19 cellular contexts compared by ENCODE assay signal in genomic region chr16:87099001-87099740, GRCh38.
"Had no signal": no experiment of that assay in that cellular context is flagged by ENCODE, and none has a peak within 500 bp of the region (broad histone marks: within the 10 kb centered on the region; RNA-seq: fewer than 3 reads in every experiment).

No MANE protein-coding gene starts in this region.

- H3K4me3 ChIP-seq: breast epithelium, left ventricle myocardium inferior, tibial artery, vagina had no signal

- H3K9me3 Mint-ChIP-seq: activated naive CD4-positive, alpha-beta T cell treated with anti-CD3 and anti-CD28 coated beads for 36 hours; activated naive CD8-positive, alpha-beta T cell treated with anti-CD3 and anti-CD28 coated beads, Interleukin-2, amount 50 U/mL, for 24 hours; activated T-helper 2 cell treated with anti-CD3 and anti-CD28 coated beads, Interferon-gamma antibody, Interleukin-2, Interleukin-4, amounts not matched to agents 10 μg/mL and 5 μg/mL and 100 μg/mL, durations not matched to agents 14 hours and 24 hours and 36 hours; natural killer cell treated with Interleukin-12 subunit alpha and Interleukin-12 subunit beta and Interleukin-15 and Interleukin-18, amount 100 ng/mL, for 72 hours; stimulated activated effector memory CD8-positive, alpha-beta T cell treated with anti-CD3 and anti-CD28 coated beads, Interleukin-12 subunit alpha, Interleukin-12 subunit beta, amount 100 ng/mL, for 72 hours had no signal

- FAIRE-seq: endometrium, kidney had no signal

- H3K4me1 Mint-ChIP-seq: activated CD8-positive, alpha-beta memory T cell treated with anti-CD3 and anti-CD28 coated beads, Interleukin-2, amount 10 ng/mL, durations not matched to agents 7 days and 5 days; activated naive CD8-positive, alpha-beta T cell treated with anti-CD3 and anti-CD28 coated beads, Interleukin-2, amount 50 U/mL, for 24 hours; stimulated activated effector memory CD8-positive, alpha-beta T cell treated with anti-CD3 and anti-CD28 coated beads, Interleukin-12 subunit alpha, Interleukin-12 subunit beta, amount 100 ng/mL, for 72 hours had no signal

- H3K27me3 ChIP-seq: vagina had no signal

- H3K27ac ChIP-seq: breast epithelium, left ventricle myocardium inferior, tibial artery, vagina had no signal

- H3K27ac Mint-ChIP-seq: activated CD8-positive, alpha-beta memory T cell treated with anti-CD3 and anti-CD28 coated beads, Interleukin-2, amount 10 ng/mL, durations not matched to agents 7 days and 5 days; activated naive CD4-positive, alpha-beta T cell treated with anti-CD3 and anti-CD28 coated beads for 36 hours; activated naive CD8-positive, alpha-beta T cell treated with anti-CD3 and anti-CD28 coated beads, Interleukin-2, amount 50 U/mL, for 24 hours; activated T-helper 2 cell treated with anti-CD3 and anti-CD28 coated beads, Interferon-gamma antibody, Interleukin-2, Interleukin-4, amounts not matched to agents 10 μg/mL and 5 μg/mL and 100 μg/mL, durations not matched to agents 14 hours and 24 hours and 36 hours; natural killer cell treated with Interleukin-12 subunit alpha and Interleukin-12 subunit beta and Interleukin-15 and Interleukin-18, amount 100 ng/mL, for 72 hours; stimulated activated effector memory CD8-positive, alpha-beta T cell treated with anti-CD3 and anti-CD28 coated beads, Interleukin-12 subunit alpha, Interleukin-12 subunit beta, amount 100 ng/mL, for 72 hours had no signal

- H3K36me3 Mint-ChIP-seq: activated CD8-positive, alpha-beta memory T cell treated with anti-CD3 and anti-CD28 coated beads, Interleukin-2, amount 10 ng/mL, durations not matched to agents 7 days and 5 days; natural killer cell treated with Interleukin-12 subunit alpha and Interleukin-12 subunit beta and Interleukin-15 and Interleukin-18, amount 100 ng/mL, for 72 hours; stimulated activated effector memory CD8-positive, alpha-beta T cell treated with anti-CD3 and anti-CD28 coated beads, Interleukin-12 subunit alpha, Interleukin-12 subunit beta, amount 100 ng/mL, for 72 hours had no signal

- H3K9me3 ChIP-seq: breast epithelium, tibial artery, vagina had no signal

- H3K4me3 Mint-ChIP-seq: activated CD8-positive, alpha-beta memory T cell treated with anti-CD3 and anti-CD28 coated beads, Interleukin-2, amount 10 ng/mL, durations not matched to agents 7 days and 5 days; activated naive CD4-positive, alpha-beta T cell treated with anti-CD3 and anti-CD28 coated beads for 36 hours; activated naive CD8-positive, alpha-beta T cell treated with anti-CD3 and anti-CD28 coated beads, Interleukin-2, amount 50 U/mL, for 24 hours; natural killer cell treated with Interleukin-12 subunit alpha and Interleukin-12 subunit beta and Interleukin-15 and Interleukin-18, amount 100 ng/mL, for 72 hours; stimulated activated effector memory CD8-positive, alpha-beta T cell treated with anti-CD3 and anti-CD28 coated beads, Interleukin-12 subunit alpha, Interleukin-12 subunit beta, amount 100 ng/mL, for 72 hours had no signal

- DNase-seq: activated CD4-positive, alpha-beta T cell treated with anti-CD3 and anti-CD28 coated beads for 1 hour; activated CD4-positive, alpha-beta T cell treated with anti-CD3 and anti-CD28 coated beads, Interleukin-2, amount 50 U/mL, for 4 hours; activated CD8-positive, alpha-beta memory T cell treated with anti-CD3 and anti-CD28 coated beads, Interleukin-2, amount 10 ng/mL, durations not matched to agents 7 days and 5 days; activated naive CD4-positive, alpha-beta T cell treated with anti-CD3 and anti-CD28 coated beads for 36 hours; activated naive CD8-positive, alpha-beta T cell treated with anti-CD3 and anti-CD28 coated beads, Interleukin-2, amount 50 U/mL, for 24 hours; activated T-cell treated with anti-CD3 and anti-CD28 coated beads, Interleukin-2, amount 50 U/mL, for 1 hour; aorta; dermis blood vessel endothelial cell; kidney; left ventricle myocardium inferior; T-helper 1 cell; T1000; tibial artery had no signal

- H3K36me3 ChIP-seq: breast epithelium, left ventricle myocardium inferior, tibial artery, vagina had no signal

- H3K4me1 ChIP-seq: breast epithelium, left ventricle myocardium inferior, vagina had no signal
